1 cellular context compared by ENCODE assay signal in the genomic region with DNA sequence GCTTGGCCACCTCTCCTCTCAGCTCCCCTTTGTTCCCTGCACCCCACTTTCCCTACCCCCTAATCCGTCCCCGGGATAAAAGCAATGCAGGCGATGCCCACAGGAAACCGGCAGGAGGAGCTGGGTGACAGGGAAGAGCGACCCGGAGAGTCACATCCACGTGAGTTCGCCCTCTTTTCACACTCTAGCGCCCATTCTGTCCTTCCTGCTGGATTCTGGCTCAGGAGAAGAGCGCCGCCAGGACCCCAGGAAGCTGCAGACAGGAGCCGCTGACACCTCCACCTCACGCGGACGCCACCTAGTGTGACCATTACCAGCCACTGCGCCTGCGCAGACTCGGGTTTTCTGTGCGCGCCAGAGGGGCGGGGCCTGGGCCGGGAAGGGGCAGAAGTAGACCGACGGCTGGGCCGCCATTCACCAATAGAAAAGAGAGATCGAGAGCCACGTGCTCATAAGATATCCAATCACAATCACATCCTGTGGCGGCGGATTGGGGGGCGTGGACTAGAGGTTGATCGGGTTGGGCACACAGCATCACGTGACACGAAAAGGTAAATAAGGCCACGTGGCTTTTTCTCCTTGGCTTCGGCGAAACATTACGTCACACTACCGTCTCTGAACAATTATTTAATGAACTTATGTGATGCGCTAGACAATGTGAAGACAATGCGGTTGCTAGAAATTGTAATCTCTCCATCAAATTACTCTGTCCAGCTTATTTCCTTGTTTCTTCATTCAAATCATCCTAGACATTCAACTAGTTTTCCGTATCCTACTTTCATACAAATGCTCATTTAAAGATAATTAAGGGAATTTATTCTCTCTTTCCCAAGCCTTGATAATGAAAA.
TF ChIP-seq lines count a peak whose summit lies in the region.

No MANE protein-coding gene starts in this region.

TF ChIP-seq in HepG2, 621 proteins besides CTCF, POLR2A, EP300 and RAD21 (continued from another document and continues in another):
- TF ChIP-seq, protein P1, sequence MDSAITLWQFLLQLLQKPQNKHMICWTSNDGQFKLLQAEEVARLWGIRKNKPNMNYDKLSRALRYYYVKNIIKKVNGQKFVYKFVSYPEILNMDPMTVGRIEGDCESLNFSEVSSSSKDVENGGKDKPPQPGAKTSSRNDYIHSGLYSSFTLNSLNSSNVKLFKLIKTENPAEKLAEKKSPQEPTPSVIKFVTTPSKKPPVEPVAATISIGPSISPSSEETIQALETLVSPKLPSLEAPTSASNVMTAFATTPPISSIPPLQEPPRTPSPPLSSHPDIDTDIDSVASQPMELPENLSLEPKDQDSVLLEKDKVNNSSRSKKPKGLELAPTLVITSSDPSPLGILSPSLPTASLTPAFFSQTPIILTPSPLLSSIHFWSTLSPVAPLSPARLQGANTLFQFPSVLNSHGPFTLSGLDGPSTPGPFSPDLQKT (CRISPR knock-in tag; IDR thresholded peaks at IDR 0.05; ENCODE audit: borderline replicate concordance), result no peak
- no peak for TF ChIP-seq SNAI1 (CRISPR knock-in tag; IDR thresholded peaks at IDR 0.05; ENCODE audit: borderline replicate concordance)
- TF ChIP-seq, protein P2, sequence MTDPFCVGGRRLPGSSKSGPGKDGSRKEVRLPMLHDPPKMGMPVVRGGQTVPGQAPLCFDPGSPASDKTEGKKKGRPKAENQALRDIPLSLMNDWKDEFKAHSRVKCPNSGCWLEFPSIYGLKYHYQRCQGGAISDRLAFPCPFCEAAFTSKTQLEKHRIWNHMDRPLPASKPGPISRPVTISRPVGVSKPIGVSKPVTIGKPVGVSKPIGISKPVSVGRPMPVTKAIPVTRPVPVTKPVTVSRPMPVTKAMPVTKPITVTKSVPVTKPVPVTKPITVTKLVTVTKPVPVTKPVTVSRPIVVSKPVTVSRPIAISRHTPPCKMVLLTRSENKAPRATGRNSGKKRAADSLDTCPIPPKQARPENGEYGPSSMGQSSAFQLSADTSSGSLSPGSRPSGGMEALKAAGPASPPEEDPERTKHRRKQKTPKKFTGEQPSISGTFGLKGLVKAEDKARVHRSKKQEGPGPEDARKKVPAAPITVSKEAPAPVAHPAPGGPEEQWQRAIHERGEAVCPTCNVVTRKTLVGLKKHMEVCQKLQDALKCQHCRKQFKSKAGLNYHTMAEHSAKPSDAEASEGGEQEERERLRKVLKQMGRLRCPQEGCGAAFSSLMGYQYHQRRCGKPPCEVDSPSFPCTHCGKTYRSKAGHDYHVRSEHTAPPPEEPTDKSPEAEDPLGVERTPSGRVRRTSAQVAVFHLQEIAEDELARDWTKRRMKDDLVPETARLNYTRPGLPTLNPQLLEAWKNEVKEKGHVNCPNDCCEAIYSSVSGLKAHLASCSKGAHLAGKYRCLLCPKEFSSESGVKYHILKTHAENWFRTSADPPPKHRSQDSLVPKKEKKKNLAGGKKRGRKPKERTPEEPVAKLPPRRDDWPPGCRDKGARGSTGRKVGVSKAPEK (CRISPR knock-in tag; IDR thresholded peaks at IDR 0.05; ENCODE audit: borderline replicate concordance), result no peak
- TF ChIP-seq, protein P3, sequence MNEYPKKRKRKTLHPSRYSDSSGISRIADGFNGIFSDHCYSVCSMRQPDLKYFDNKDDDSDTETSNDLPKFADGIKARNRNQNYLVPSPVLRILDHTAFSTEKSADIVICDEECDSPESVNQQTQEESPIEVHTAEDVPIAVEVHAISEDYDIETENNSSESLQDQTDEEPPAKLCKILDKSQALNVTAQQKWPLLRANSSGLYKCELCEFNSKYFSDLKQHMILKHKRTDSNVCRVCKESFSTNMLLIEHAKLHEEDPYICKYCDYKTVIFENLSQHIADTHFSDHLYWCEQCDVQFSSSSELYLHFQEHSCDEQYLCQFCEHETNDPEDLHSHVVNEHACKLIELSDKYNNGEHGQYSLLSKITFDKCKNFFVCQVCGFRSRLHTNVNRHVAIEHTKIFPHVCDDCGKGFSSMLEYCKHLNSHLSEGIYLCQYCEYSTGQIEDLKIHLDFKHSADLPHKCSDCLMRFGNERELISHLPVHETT (CRISPR knock-in tag; conservative IDR thresholded peaks at IDR 0.05), result peak; percentile 53; the same call in 1 of the 2 replicates
- no peak; the same call in 1 of the 2 replicates for TF ChIP-seq BORCS8-MEF2B (CRISPR knock-in tag; IDR thresholded peaks at IDR 0.05)
- no peak for TF ChIP-seq ZNF773 (CRISPR knock-in tag; IDR thresholded peaks at IDR 0.05; ENCODE audit: borderline replicate concordance)
- TF ChIP-seq FOXK2 (IDR thresholded peaks at IDR 0.05), result peak; percentile 99
- TF ChIP-seq, protein P4, sequence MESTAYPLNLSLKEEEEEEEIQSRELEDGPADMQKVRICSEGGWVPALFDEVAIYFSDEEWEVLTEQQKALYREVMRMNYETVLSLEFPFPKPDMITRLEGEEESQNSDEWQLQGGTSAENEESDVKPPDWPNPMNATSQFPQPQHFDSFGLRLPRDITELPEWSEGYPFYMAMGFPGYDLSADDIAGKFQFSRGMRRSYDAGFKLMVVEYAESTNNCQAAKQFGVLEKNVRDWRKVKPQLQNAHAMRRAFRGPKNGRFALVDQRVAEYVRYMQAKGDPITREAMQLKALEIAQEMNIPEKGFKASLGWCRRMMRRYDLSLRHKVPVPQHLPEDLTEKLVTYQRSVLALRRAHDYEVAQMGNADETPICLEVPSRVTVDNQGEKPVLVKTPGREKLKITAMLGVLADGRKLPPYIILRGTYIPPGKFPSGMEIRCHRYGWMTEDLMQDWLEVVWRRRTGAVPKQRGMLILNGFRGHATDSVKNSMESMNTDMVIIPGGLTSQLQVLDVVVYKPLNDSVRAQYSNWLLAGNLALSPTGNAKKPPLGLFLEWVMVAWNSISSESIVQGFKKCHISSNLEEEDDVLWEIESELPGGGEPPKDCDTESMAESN (CRISPR knock-in tag; conservative IDR thresholded peaks at IDR 0.05), result 0 out of 2 replicates have a peak, but pooled peaks have one; percentile 53
- TF ChIP-seq ZBTB20 (CRISPR knock-in tag; IDR thresholded peaks at IDR 0.05; ENCODE audit: borderline replicate concordance, low read depth), result no peak
- TF ChIP-seq, protein P5, sequence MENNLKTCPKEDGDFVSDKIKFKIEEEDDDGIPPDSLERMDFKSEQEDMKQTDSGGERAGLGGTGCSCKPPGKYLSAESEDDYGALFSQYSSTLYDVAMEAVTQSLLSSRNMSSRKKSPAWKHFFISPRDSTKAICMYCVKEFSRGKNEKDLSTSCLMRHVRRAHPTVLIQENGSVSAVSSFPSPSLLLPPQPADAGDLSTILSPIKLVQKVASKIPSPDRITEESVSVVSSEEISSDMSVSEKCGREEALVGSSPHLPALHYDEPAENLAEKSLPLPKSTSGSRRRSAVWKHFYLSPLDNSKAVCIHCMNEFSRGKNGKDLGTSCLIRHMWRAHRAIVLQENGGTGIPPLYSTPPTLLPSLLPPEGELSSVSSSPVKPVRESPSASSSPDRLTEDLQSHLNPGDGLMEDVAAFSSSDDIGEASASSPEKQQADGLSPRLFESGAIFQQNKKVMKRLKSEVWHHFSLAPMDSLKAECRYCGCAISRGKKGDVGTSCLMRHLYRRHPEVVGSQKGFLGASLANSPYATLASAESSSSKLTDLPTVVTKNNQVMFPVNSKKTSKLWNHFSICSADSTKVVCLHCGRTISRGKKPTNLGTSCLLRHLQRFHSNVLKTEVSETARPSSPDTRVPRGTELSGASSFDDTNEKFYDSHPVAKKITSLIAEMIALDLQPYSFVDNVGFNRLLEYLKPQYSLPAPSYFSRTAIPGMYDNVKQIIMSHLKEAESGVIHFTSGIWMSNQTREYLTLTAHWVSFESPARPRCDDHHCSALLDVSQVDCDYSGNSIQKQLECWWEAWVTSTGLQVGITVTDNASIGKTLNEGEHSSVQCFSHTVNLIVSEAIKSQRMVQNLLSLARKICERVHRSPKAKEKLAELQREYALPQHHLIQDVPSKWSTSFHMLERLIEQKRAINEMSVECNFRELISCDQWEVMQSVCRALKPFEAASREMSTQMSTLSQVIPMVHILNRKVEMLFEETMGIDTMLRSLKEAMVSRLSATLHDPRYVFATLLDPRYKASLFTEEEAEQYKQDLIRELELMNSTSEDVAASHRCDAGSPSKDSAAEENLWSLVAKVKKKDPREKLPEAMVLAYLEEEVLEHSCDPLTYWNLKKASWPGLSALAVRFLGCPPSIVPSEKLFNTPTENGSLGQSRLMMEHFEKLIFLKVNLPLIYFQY (CRISPR knock-in tag; IDR thresholded peaks at IDR 0.05; ENCODE audit: borderline replicate concordance), result 0 out of 2 replicates have a peak, but pooled peaks have one; percentile 25
- TF ChIP-seq ARNT (IDR thresholded peaks at IDR 0.05), result no peak
- TF ChIP-seq, protein P6, sequence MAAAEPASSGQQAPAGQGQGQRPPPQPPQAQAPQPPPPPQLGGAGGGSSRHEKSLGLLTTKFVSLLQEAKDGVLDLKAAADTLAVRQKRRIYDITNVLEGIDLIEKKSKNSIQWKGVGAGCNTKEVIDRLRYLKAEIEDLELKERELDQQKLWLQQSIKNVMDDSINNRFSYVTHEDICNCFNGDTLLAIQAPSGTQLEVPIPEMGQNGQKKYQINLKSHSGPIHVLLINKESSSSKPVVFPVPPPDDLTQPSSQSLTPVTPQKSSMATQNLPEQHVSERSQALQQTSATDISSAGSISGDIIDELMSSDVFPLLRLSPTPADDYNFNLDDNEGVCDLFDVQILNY (CRISPR knock-in tag; conservative IDR thresholded peaks at IDR 0.05), result no peak
- TF ChIP-seq, protein P7, sequence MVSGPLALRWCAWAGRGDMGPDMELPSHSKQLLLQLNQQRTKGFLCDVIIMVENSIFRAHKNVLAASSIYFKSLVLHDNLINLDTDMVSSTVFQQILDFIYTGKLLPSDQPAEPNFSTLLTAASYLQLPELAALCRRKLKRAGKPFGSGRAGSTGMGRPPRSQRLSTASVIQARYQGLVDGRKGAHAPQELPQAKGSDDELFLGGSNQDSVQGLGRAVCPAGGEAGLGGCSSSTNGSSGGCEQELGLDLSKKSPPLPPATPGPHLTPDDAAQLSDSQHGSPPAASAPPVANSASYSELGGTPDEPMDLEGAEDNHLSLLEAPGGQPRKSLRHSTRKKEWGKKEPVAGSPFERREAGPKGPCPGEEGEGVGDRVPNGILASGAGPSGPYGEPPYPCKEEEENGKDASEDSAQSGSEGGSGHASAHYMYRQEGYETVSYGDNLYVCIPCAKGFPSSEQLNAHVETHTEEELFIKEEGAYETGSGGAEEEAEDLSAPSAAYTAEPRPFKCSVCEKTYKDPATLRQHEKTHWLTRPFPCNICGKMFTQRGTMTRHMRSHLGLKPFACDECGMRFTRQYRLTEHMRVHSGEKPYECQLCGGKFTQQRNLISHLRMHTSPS (CRISPR knock-in tag; IDR thresholded peaks at IDR 0.05; ENCODE audit: low read depth), result no peak
- TF ChIP-seq, protein P8, sequence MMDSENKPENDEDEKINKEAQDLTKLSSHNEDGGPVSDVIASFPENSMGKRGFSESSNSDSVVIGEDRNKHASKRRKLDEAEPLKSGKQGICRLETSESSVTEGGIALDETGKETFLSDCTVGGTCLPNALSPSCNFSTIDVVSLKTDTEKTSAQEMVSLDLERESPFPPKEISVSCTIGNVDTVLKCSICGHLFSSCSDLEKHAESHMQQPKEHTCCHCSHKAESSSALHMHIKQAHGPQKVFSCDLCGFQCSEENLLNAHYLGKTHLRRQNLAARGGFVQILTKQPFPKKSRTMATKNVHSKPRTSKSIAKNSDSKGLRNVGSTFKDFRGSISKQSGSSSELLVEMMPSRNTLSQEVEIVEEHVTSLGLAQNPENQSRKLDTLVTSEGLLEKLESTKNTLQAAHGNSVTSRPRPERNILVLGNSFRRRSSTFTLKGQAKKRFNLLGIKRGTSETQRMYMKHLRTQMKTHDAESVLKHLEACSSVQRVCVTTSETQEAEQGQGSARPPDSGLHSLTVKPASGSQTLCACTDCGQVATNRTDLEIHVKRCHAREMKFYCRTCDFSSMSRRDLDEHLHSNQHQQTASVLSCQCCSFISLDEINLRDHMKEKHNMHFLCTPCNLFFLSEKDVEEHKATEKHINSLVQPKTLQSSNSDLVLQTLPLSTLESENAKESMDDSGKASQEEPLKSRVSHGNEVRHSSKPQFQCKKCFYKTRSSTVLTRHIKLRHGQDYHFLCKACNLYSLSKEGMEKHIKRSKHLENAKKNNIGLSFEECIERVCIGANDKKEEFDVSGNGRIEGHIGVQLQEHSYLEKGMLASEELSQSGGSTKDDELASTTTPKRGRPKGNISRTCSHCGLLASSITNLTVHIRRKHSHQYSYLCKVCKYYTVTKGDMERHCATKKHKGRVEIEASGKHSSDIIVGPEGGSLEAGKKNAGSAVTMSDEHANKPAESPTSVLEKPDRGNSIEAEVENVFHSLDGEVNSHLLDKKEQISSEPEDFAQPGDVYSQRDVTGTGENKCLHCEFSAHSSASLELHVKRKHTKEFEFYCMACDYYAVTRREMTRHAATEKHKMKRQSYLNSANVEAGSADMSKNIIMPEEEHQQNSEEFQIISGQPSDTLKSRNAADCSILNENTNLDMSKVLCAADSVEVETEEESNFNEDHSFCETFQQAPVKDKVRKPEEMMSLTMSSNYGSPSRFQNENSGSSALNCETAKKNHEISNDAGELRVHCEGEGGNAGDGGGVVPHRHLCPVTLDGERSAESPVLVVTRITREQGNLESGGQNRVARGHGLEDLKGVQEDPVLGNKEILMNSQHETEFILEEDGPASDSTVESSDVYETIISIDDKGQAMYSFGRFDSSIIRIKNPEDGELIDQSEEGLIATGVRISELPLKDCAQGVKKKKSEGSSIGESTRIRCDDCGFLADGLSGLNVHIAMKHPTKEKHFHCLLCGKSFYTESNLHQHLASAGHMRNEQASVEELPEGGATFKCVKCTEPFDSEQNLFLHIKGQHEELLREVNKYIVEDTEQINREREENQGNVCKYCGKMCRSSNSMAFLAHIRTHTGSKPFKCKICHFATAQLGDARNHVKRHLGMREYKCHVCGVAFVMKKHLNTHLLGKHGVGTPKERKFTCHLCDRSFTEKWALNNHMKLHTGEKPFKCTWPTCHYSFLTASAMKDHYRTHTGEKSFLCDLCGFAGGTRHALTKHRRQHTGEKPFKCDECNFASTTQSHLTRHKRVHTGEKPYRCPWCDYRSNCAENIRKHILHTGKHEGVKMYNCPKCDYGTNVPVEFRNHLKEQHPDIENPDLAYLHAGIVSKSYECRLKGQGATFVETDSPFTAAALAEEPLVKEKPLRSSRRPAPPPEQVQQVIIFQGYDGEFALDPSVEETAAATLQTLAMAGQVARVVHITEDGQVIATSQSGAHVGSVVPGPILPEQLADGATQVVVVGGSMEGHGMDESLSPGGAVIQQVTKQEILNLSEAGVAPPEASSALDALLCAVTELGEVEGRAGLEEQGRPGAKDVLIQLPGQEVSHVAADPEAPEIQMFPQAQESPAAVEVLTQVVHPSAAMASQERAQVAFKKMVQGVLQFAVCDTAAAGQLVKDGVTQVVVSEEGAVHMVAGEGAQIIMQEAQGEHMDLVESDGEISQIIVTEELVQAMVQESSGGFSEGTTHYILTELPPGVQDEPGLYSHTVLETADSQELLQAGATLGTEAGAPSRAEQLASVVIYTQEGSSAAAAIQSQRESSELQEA (CRISPR knock-in tag; IDR thresholded peaks at IDR 0.05; ENCODE audit: not compliant biosample characterization), result no peak
- TF ChIP-seq, protein P9, sequence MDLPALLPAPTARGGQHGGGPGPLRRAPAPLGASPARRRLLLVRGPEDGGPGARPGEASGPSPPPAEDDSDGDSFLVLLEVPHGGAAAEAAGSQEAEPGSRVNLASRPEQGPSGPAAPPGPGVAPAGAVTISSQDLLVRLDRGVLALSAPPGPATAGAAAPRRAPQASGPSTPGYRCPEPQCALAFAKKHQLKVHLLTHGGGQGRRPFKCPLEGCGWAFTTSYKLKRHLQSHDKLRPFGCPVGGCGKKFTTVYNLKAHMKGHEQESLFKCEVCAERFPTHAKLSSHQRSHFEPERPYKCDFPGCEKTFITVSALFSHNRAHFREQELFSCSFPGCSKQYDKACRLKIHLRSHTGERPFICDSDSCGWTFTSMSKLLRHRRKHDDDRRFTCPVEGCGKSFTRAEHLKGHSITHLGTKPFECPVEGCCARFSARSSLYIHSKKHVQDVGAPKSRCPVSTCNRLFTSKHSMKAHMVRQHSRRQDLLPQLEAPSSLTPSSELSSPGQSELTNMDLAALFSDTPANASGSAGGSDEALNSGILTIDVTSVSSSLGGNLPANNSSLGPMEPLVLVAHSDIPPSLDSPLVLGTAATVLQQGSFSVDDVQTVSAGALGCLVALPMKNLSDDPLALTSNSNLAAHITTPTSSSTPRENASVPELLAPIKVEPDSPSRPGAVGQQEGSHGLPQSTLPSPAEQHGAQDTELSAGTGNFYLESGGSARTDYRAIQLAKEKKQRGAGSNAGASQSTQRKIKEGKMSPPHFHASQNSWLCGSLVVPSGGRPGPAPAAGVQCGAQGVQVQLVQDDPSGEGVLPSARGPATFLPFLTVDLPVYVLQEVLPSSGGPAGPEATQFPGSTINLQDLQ (CRISPR knock-in tag; IDR thresholded peaks at IDR 0.05), result no peak
